ENCODE assay signal across 10 cellular contexts in genomic region chr5:140174014-140174413, GRCh38. TPM values are rescaled to one million over a fixed set of nuclear protein-coding genes. Genes with fewer than 3 reads are reported as not detected.
DNase-seq lines count a peak whose midpoint lies in the region; TF ChIP-seq lines count a peak whose summit lies in the region.
"Had no signal": no experiment of that assay in that cellular context is flagged by ENCODE, and none has a peak within 500 bp of the region (broad histone marks: within the 10 kb centered on the region; RNA-seq: fewer than 3 reads in every experiment).

No MANE protein-coding gene starts in this region.

- peaks cover 1% of the 10 kb centered on the region for H3K36me3 Mint-ChIP-seq in T-helper 1 cell treated with Interleukin-12 subunit alpha and Interleukin-12 subunit beta and Interleukin-4 antibody, amounts not matched to agents 30 μg/mL and 1 μg/mL, for 36 hours (ENCODE audit: low read depth)

- no peaks in the 10 kb centered on the region for H3K9me3 ChIP-seq in OCI-LY1 (ENCODE audit: low read length)
- no peaks in the 10 kb centered on the region for H3K9me3 ChIP-seq in endocrine pancreas (ENCODE audit: control insufficient read depth, low read length)
- no peaks in the 10 kb centered on the region for H3K9me3 ChIP-seq in skeletal muscle tissue (ENCODE audit: control insufficient read depth in 3 of 3, low read length in 3 of 3)
- no peaks in the 10 kb centered on the region for H3K9me3 ChIP-seq in right atrium auricular region
- H3K9me3 ChIP-seq: adrenal gland had no signal

- H3K9me3 Mint-ChIP-seq in T-helper 1 cell treated with Interleukin-12 subunit alpha and Interleukin-12 subunit beta and Interleukin-4 antibody, amounts not matched to agents 30 μg/mL and 1 μg/mL, for 36 hours: no peaks in the 10 kb centered on the region

- H3K27me3 ChIP-seq in OCI-LY1 (ENCODE audit: insufficient read depth, low read length) (no peaks in the 10 kb centered on the region), endocrine pancreas (ENCODE audit: control insufficient read depth, insufficient read depth, low read length) (no peaks in the 10 kb centered on the region), skeletal muscle tissue (ENCODE audit: control insufficient read depth in 3 of 3, insufficient read depth in 3 of 3, low read length in 3 of 3) (no peaks in the 10 kb centered on the region), right atrium auricular region (no peaks in the 10 kb centered on the region)
- H3K27me3 ChIP-seq: adrenal gland had no signal

- TF ChIP-seq CTCF in OCI-LY1 (IDR thresholded peaks at IDR 0.05; ENCODE audit: low read length) (no peak), right atrium auricular region (IDR thresholded peaks at IDR 0.05) (no peak)

- H3K27me3 Mint-ChIP-seq in T-helper 1 cell treated with Interleukin-12 subunit alpha and Interleukin-12 subunit beta and Interleukin-4 antibody, amounts not matched to agents 30 μg/mL and 1 μg/mL, for 36 hours (ENCODE audit: low read depth): peaks cover 19% of the 10 kb centered on the region

- H3K36me3 ChIP-seq in OCI-LY1 (ENCODE audit: insufficient read depth, low read length) (no peaks in the 10 kb centered on the region), endocrine pancreas (ENCODE audit: control insufficient read depth, insufficient read depth, low read length) (no peaks in the 10 kb centered on the region), skeletal muscle tissue (ENCODE audit: control insufficient read depth in 3 of 3, insufficient read depth in 3 of 3, low read length in 3 of 3) (peaks cover 0 to 2% (median 0%) of the 10 kb centered on the region in 3 donors), right atrium auricular region (no peaks in the 10 kb centered on the region)
- H3K36me3 ChIP-seq: adrenal gland had no signal

- H3K27ac Mint-ChIP-seq in T-helper 1 cell treated with Interleukin-12 subunit alpha and Interleukin-12 subunit beta and Interleukin-4 antibody, amounts not matched to agents 30 μg/mL and 1 μg/mL, for 36 hours: peak overlapping the region; percentile 16

- H3K79me2 ChIP-seq in OCI-LY1 (ENCODE audit: insufficient read depth, low read length): no peaks in the 10 kb centered on the region

- peak overlapping the region; percentile 38 for H3K4me3 Mint-ChIP-seq in T-helper 1 cell treated with Interleukin-12 subunit alpha and Interleukin-12 subunit beta and Interleukin-4 antibody, amounts not matched to agents 30 μg/mL and 1 μg/mL, for 36 hours

- H3K9ac ChIP-seq in OCI-LY1 (ENCODE audit: low read length) (no peak overlapping the region), endocrine pancreas (ENCODE audit: control insufficient read depth, insufficient read depth, low read length) (no peak overlapping the region), skeletal muscle tissue (ENCODE audit: low read depth in 1 of 3, low read length in 3 of 3) (no peak overlapping the region)

- peaks cover 26% of the 10 kb centered on the region for H3K4me1 ChIP-seq in OCI-LY1 (ENCODE audit: insufficient read depth, low read length, severe bottlenecking)
- peaks cover 9% of the 10 kb centered on the region for H3K4me1 ChIP-seq in endocrine pancreas (ENCODE audit: control insufficient read depth, insufficient read depth, low read length)
- H3K4me1 ChIP-seq in skeletal muscle tissue (ENCODE audit: control insufficient read depth in 3 of 3, insufficient read depth in 3 of 3, low read length in 3 of 3): peaks cover 20 to 30% (median 23%) of the 10 kb centered on the region in 3 donors
- H3K4me1 ChIP-seq in right atrium auricular region: peaks cover 0 to 26% of the 10 kb centered on the region in 2 donors

- H3K4me1 Mint-ChIP-seq in T-helper 1 cell treated with Interleukin-12 subunit alpha and Interleukin-12 subunit beta and Interleukin-4 antibody, amounts not matched to agents 30 μg/mL and 1 μg/mL, for 36 hours (ENCODE audit: low read depth): peaks cover 14% of the 10 kb centered on the region

- no peak overlapping the region for H3K4me3 ChIP-seq in OCI-LY1 (ENCODE audit: low read depth, low read length, poor library complexity, severe bottlenecking)
- H3K4me3 ChIP-seq in endocrine pancreas (ENCODE audit: control insufficient read depth, insufficient read depth, low read length): peak overlapping the region; percentile 40
- no peak overlapping the region for H3K4me3 ChIP-seq in skeletal muscle tissue (ENCODE audit: low read length in 3 of 3)
- no peak overlapping the region for H3K4me3 ChIP-seq in right atrium auricular region

- no peak overlapping the region for H3K27ac ChIP-seq in OCI-LY1 (ENCODE audit: low read depth, low read length, poor library complexity, severe bottlenecking)
- H3K27ac ChIP-seq in skeletal muscle tissue (ENCODE audit: low read depth, low read length): peak overlapping the region; percentile 100
- H3K27ac ChIP-seq in right atrium auricular region: peak overlapping the region in 1 of 2 donors; percentile 99

- H3K9me2 ChIP-seq in OCI-LY1 (ENCODE audit: low read depth, low read length): no peaks in the 10 kb centered on the region

- peak overlapping the region; percentile 67; the same call in 1 of the 2 replicates for H3K4me2 ChIP-seq in OCI-LY1 (ENCODE audit: low read length)

- DNase-seq in T-helper 1 cell (no peak), glomerular visceral epithelial cell (ENCODE audit: extremely low spot score) (no peak), right atrium auricular region (ENCODE audit: low spot score) (no peak)
- no peak for DNase-seq in stimulated activated CD4-positive, alpha-beta T cell treated with anti-CD3 and anti-CD28 coated beads, Interleukin-2, amount 100 ng/mL, for 24 hours
- DNase-seq: activated CD4-positive, CD25-positive, alpha-beta regulatory T cell; adrenal gland had no signal

- H4K20me1 ChIP-seq in OCI-LY1 (ENCODE audit: insufficient read depth, low read length): no peaks in the 10 kb centered on the region

- H3F3A ChIP-seq in OCI-LY1 (ENCODE audit: insufficient read depth, low read length): no peaks in the 10 kb centered on the region; the same call in 1 of the 2 replicates

- no peak overlapping the region for H2AFZ ChIP-seq in OCI-LY1 (ENCODE audit: low read length)

RNA-seq across cellular contexts. Expression of gene CYSTM1, which starts 1.0 kb away (rescaled TPM):
- total RNA-seq in skeletal muscle tissue: 3.1 TPM
- 100 to 1,000 TPM in 1 of 2 donors, 10 to 100 TPM in 1; 89.8 to 143 TPM for total RNA-seq in right atrium auricular region

RNA-seq across cellular contexts. Expression of gene IGIP, which starts 48.3 kb away (rescaled TPM):
- total RNA-seq in skeletal muscle tissue (5.7 TPM), right atrium auricular region (10 to 100 TPM; 13.7 to 13.8 TPM)

Comparison
In these comparisons a context has a peak if more than half of its experiments do, and no peak if none do; other contexts are left out.
1. RNA of gene CYSTM1, which starts 1.0 kb away (total RNA-seq): 89.8 to 143 TPM in right atrium auricular region; 3.1 TPM in skeletal muscle tissue (single experiment); every median in the first group is over 10 times any median in the second.